Comparison of ENCODE assay signal across 1 cellular context in the genomic region with DNA sequence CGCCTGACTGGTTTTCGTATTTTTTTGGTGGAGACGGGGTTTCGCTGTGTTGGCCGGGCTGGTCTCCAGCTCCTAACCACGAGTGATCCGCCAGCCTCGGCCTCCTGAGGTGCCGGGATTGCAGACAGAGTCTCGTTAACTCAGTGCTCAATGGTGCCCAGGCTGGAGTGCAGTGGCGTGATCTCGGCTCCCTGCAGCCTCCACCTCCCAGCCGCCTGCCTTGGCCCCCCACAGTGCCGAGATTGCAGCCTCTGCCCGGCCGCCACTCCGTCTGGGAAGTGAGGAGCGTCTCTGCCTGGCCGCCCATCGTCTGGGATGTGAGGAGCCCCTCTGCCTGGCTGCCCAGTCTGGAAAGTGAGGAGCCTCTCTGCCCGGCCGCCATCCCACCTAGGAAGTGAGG. TPM values are rescaled to one million over a fixed set of nuclear protein-coding genes. Genes with fewer than 3 reads are reported as not detected.
"Had no signal": no experiment of that assay in that cellular context is flagged by ENCODE, and none has a peak within 500 bp of the region (broad histone marks: within the 10 kb centered on the region; RNA-seq: fewer than 3 reads in every experiment).

No MANE protein-coding gene starts in this region.

RNA-seq across cellular contexts. Expression of a gene that starts 8.5 kb away (rescaled TPM):
- total RNA-seq: M059J had no signal
